21 cellular contexts compared by ENCODE assay signal in genomic region chr1:117541585-117541984, GRCh38.
DNase-seq lines count a peak whose midpoint lies in the region; ATAC-seq and TF ChIP-seq lines count a peak whose summit lies in the region.
"Had no signal": no experiment of that assay in that cellular context is flagged by ENCODE, and none has a peak within 500 bp of the region (broad histone marks: within the 10 kb centered on the region; RNA-seq: fewer than 3 reads in every experiment).

No MANE protein-coding gene starts in this region.

- H3K9me3 Mint-ChIP-seq in activated naive CD4-positive, alpha-beta T cell treated with anti-CD3 and anti-CD28 coated beads, Interleukin-2, amount 10 ng/mL, durations not matched to agents 7 days and 5 days: no peaks in the 10 kb centered on the region
- no peaks in the 10 kb centered on the region for H3K9me3 Mint-ChIP-seq in activated naive CD4-positive, alpha-beta T cell treated with anti-CD3 and anti-CD28 coated beads for 36 hours
- H3K9me3 Mint-ChIP-seq in glutamatergic neuron (ENCODE audit: unreplicated experiment): no peaks in the 10 kb centered on the region
- H3K9me3 Mint-ChIP-seq: CD4-positive, CD25-positive, alpha-beta regulatory T cell; HFFc6; IgD-negative memory B cell had no signal

- no peaks in the 10 kb centered on the region for H3K36me3 ChIP-seq in DND-41 (ENCODE audit: insufficient read depth, low read length)
- no peaks in the 10 kb centered on the region for H3K36me3 ChIP-seq in body of pancreas (replicated peaks in 1 of 2; ENCODE audit: insufficient read depth in 1 of 2, low read depth in 2 of 2)
- H3K36me3 ChIP-seq in prostate gland: no peaks in the 10 kb centered on the region
- H3K36me3 ChIP-seq: HAP-1, SJSA1 had no signal

- peaks cover 11% of the 10 kb centered on the region for H3K4me1 ChIP-seq in DND-41 (ENCODE audit: insufficient read depth, low read length)
- peaks cover 27% of the 10 kb centered on the region for H3K4me1 ChIP-seq in body of pancreas
- peaks cover 6% of the 10 kb centered on the region for H3K4me1 ChIP-seq in prostate gland (replicated peaks)
- H3K4me1 ChIP-seq: HAP-1, SJSA1 had no signal

- peaks cover 14% of the 10 kb centered on the region for H3K27me3 Mint-ChIP-seq in activated naive CD4-positive, alpha-beta T cell treated with anti-CD3 and anti-CD28 coated beads, Interleukin-2, amount 10 ng/mL, durations not matched to agents 7 days and 5 days
- H3K27me3 Mint-ChIP-seq in activated naive CD4-positive, alpha-beta T cell treated with anti-CD3 and anti-CD28 coated beads for 36 hours (ENCODE audit: low read depth): no peaks in the 10 kb centered on the region
- peaks cover 2% of the 10 kb centered on the region for H3K27me3 Mint-ChIP-seq in glutamatergic neuron (ENCODE audit: unreplicated experiment)
- H3K27me3 Mint-ChIP-seq: CD4-positive, CD25-positive, alpha-beta regulatory T cell had no signal

- no peak for DNase-seq in activated naive CD4-positive, alpha-beta T cell treated with anti-CD3 and anti-CD28 coated beads, Interleukin-2, amount 10 ng/mL, durations not matched to agents 7 days and 5 days
- DNase-seq in activated naive CD4-positive, alpha-beta T cell treated with anti-CD3 and anti-CD28 coated beads for 36 hours: no peak
- DNase-seq in DND-41 (no peak), body of pancreas (peak in 2 of 4 donors; percentile 25 to 29), prostate gland (ENCODE audit: low spot score) (no peak), omental fat pad (ENCODE audit: low spot score) (no peak), glutamatergic neuron (no peak)
- DNase-seq: DMS153, HFFc6, NCI-H1092, NCI-H1436, NCI-H187, NCI-H2081 treated with DMSO at 0.1 percent for 48 hours, NCI-H2171, NCI-H510A, NCI-H69 had no signal

- no peak for TF ChIP-seq POLR2A in body of pancreas (IDR thresholded peaks at IDR 0.05)
- TF ChIP-seq POLR2A in prostate gland (IDR thresholded peaks at IDR 0.05): no peak

- CTCF ChIA-PET in activated naive CD4-positive, alpha-beta T cell treated with anti-CD3 and anti-CD28 coated beads, Interleukin-2, amount 10 ng/mL, durations not matched to agents 7 days and 5 days (lab: Charles Lee): interaction anchor here (1.8 to 12.4 kb wide), 3 partner anchors 131 to 214 kb away, joined by 9 to 260 read pairs (median 17); no protein-coding TSS in a partner anchor
- CTCF ChIA-PET in activated naive CD4-positive, alpha-beta T cell treated with anti-CD3 and anti-CD28 coated beads for 36 hours (lab: Charles Lee): interaction anchor here (0.9 to 10.7 kb wide), 13 partner anchors 10 to 354 kb away, joined by 3 to 244 read pairs (median 5); no protein-coding TSS in a partner anchor

- intact Hi-C loops in activated naive CD4-positive, alpha-beta T cell treated with anti-CD3 and anti-CD28 coated beads for 36 hours (cut with micrococcal nuclease): no loop called here
- intact Hi-C loops in body of pancreas (cut with DNase I) (loop anchor here (10.0 kb wide), 1 partner anchor 123 kb away; no protein-coding TSS in a partner anchor), prostate gland (cut with DNase I) (no loop called here)

- no peak overlapping the region for H3K4me3 ChIP-seq in DND-41 (ENCODE audit: low read depth in 1 of 2, low read length in 2 of 2)
- H3K4me3 ChIP-seq in body of pancreas: no peak overlapping the region
- no peak overlapping the region for H3K4me3 ChIP-seq in prostate gland
- H3K4me3 ChIP-seq: GM23248, HAP-1, SJSA1 had no signal

- no peaks in the 10 kb centered on the region for H3K36me3 Mint-ChIP-seq in activated naive CD4-positive, alpha-beta T cell treated with anti-CD3 and anti-CD28 coated beads, Interleukin-2, amount 10 ng/mL, durations not matched to agents 7 days and 5 days
- H3K36me3 Mint-ChIP-seq in activated naive CD4-positive, alpha-beta T cell treated with anti-CD3 and anti-CD28 coated beads for 36 hours (ENCODE audit: low read depth): no peaks in the 10 kb centered on the region
- H3K36me3 Mint-ChIP-seq in glutamatergic neuron (ENCODE audit: unreplicated experiment): no peaks in the 10 kb centered on the region
- H3K36me3 Mint-ChIP-seq: CD4-positive, CD25-positive, alpha-beta regulatory T cell had no signal

- H3K4me3 Mint-ChIP-seq in activated naive CD4-positive, alpha-beta T cell treated with anti-CD3 and anti-CD28 coated beads, Interleukin-2, amount 10 ng/mL, durations not matched to agents 7 days and 5 days: no peak overlapping the region
- no peak overlapping the region for H3K4me3 Mint-ChIP-seq in activated naive CD4-positive, alpha-beta T cell treated with anti-CD3 and anti-CD28 coated beads for 36 hours
- H3K4me3 Mint-ChIP-seq in glutamatergic neuron (ENCODE audit: unreplicated experiment): no peak overlapping the region
- H3K4me3 Mint-ChIP-seq: CD4-positive, CD25-positive, alpha-beta regulatory T cell; HFFc6; IgD-negative memory B cell had no signal

- 43 to 55% methylated on average over 5 of the region's 5 CpGs for WGBS in body of pancreas, 2 donors
- 47% methylated on average over 5 of the region's 5 CpGs for WGBS in prostate gland

- peaks cover 43% of the 10 kb centered on the region for H3K4me1 Mint-ChIP-seq in activated naive CD4-positive, alpha-beta T cell treated with anti-CD3 and anti-CD28 coated beads, Interleukin-2, amount 10 ng/mL, durations not matched to agents 7 days and 5 days
- H3K4me1 Mint-ChIP-seq in activated naive CD4-positive, alpha-beta T cell treated with anti-CD3 and anti-CD28 coated beads for 36 hours (ENCODE audit: low read depth): peaks cover 19% of the 10 kb centered on the region
- H3K4me1 Mint-ChIP-seq in glutamatergic neuron (ENCODE audit: low read depth, unreplicated experiment): peaks cover 2% of the 10 kb centered on the region
- H3K4me1 Mint-ChIP-seq: CD4-positive, CD25-positive, alpha-beta regulatory T cell had no signal

- no peaks in the 10 kb centered on the region for H3K79me2 ChIP-seq in DND-41 (ENCODE audit: insufficient read depth, low read length)

- H3K9me3 ChIP-seq in DND-41 (ENCODE audit: insufficient read depth, low read length, severe bottlenecking): no peaks in the 10 kb centered on the region
- H3K9me3 ChIP-seq in body of pancreas: no peaks in the 10 kb centered on the region
- H3K9me3 ChIP-seq in prostate gland: no peaks in the 10 kb centered on the region
- H3K9me3 ChIP-seq: HAP-1, SJSA1 had no signal

- no peak overlapping the region for H3K9ac ChIP-seq in DND-41 (ENCODE audit: low read depth, low read length)
- H3K9ac ChIP-seq: GM23248 had no signal

- H3K27ac ChIP-seq in DND-41 (ENCODE audit: low read length) (no peak overlapping the region), body of pancreas (peak overlapping the region in 3 of 4 donors; percentile 42 to 52 (median 51)), prostate gland (peak overlapping the region; percentile 52)
- H3K27ac ChIP-seq: GM23248, SJSA1 had no signal

- H3K4me2 ChIP-seq in DND-41 (ENCODE audit: insufficient read depth, low read length): no peak overlapping the region

- no peaks in the 10 kb centered on the region for H4K20me1 ChIP-seq in DND-41 (ENCODE audit: insufficient read depth, low read length)

- peak; percentile 43; the same call in 1 of the 3 replicates for ATAC-seq in DND-41 (ENCODE audit: insufficient read depth, low read depth)
- no peak for ATAC-seq in body of pancreas
- no peak for ATAC-seq in omental fat pad (ENCODE audit: low FRiP score)

- H2AFZ ChIP-seq in DND-41 (ENCODE audit: low read depth, low read length): no peak overlapping the region
- H2AFZ ChIP-seq: GM23248 had no signal

- no peak for TF ChIP-seq CTCF in DND-41 (IDR thresholded peaks at IDR 0.05; ENCODE audit: borderline replicate concordance, extremely low read depth, low read length, poor library complexity, severe bottlenecking)
- no peak for TF ChIP-seq CTCF in body of pancreas (IDR thresholded peaks at IDR 0.05)
- TF ChIP-seq CTCF in prostate gland (IDR thresholded peaks at IDR 0.05): no peak
- TF ChIP-seq CTCF in omental fat pad (IDR thresholded peaks at IDR 0.05): no peak
- no peak for TF ChIP-seq CTCF in glutamatergic neuron (IDR thresholded peaks at IDR 0.05; ENCODE audit: partially characterized antibody, unreplicated experiment)

- peak overlapping the region; percentile 13 for H3K27ac Mint-ChIP-seq in activated naive CD4-positive, alpha-beta T cell treated with anti-CD3 and anti-CD28 coated beads, Interleukin-2, amount 10 ng/mL, durations not matched to agents 7 days and 5 days
- no peak overlapping the region for H3K27ac Mint-ChIP-seq in activated naive CD4-positive, alpha-beta T cell treated with anti-CD3 and anti-CD28 coated beads for 36 hours
- no peak overlapping the region for H3K27ac Mint-ChIP-seq in glutamatergic neuron (ENCODE audit: unreplicated experiment)
- H3K27ac Mint-ChIP-seq: CD4-positive, CD25-positive, alpha-beta regulatory T cell; HFFc6; IgD-negative memory B cell had no signal

- H3K27me3 ChIP-seq in DND-41 (ENCODE audit: insufficient read depth, low read length, poor library complexity): no peaks in the 10 kb centered on the region
- H3K27me3 ChIP-seq in body of pancreas: no peaks in the 10 kb centered on the region
- H3K27me3 ChIP-seq in prostate gland (replicated peaks; ENCODE audit: insufficient read depth): no peaks in the 10 kb centered on the region
